26 cellular contexts compared by ENCODE assay signal in genomic region chr4:140106277-140106842, GRCh38.
"Had no signal": no experiment of that assay in that cellular context is flagged by ENCODE, and none has a peak within 500 bp of the region (broad histone marks: within the 10 kb centered on the region; RNA-seq: fewer than 3 reads in every experiment).

No MANE protein-coding gene starts in this region.

- DNase-seq: activated CD4-positive, alpha-beta T cell treated with anti-CD3 and anti-CD28 coated beads for 48 hours; activated CD4-positive, alpha-beta T cell treated with anti-CD3 and anti-CD28 coated beads, Interleukin-2, amount 50 U/mL, for 48 hours; activated CD8-positive, alpha-beta memory T cell treated with anti-CD3 and anti-CD28 coated beads for 24 hours; activated gamma-delta T cell; activated naive CD4-positive, alpha-beta T cell treated with anti-CD3 and anti-CD28 coated beads, Interleukin-2, amount 10 ng/mL, durations not matched to agents 7 days and 5 days; activated naive CD8-positive, alpha-beta T cell treated with anti-CD3 and anti-CD28 coated beads, Interleukin-2, amount 10 ng/mL, durations not matched to agents 7 days and 5 days; brain microvascular endothelial cell; caudate nucleus; endodermal cell; esophagus squamous epithelium; gastrocnemius medialis; glutamatergic neuron; left ventricle myocardium inferior; posterior cingulate gyrus; stimulated activated CD4-positive, alpha-beta T cell treated with anti-CD3 and anti-CD28 coated beads, Interleukin-1b, Interleukin-23, amount 100 ng/mL, for 48 hours; stimulated activated naive B cell treated with anti-CD40 and anti-IgM and Interleukin-4, amounts not matched to agents 10 μg/mL and 1 μg/mL and 100 μg/mL, for 72 hours; stomach; T-helper 17 cell; T1000; tibial artery; WERI-Rb-1 had no signal

- FAIRE-seq: islet of Langerhans had no signal

- H3K36me3 ChIP-seq: ascending aorta, brain microvascular endothelial cell, esophagus squamous epithelium, gastrocnemius medialis, left ventricle myocardium inferior, stomach, tibial artery, WERI-Rb-1 had no signal

- ATAC-seq: activated CD4-positive, CD25-positive, alpha-beta regulatory T cell treated with anti-CD3 and anti-CD28 coated beads, Interleukin-2, amount 50 U/mL, for 24 hours; gastrocnemius medialis; sciatic nerve; stimulated activated naive B cell treated with anti-CD40 and anti-IgM and Interleukin-4, amounts not matched to agents 10 μg/mL and 1 μg/mL and 100 μg/mL, for 72 hours; T-helper 17 cell had no signal

- H3K4me3 ChIP-seq: ascending aorta, esophagus squamous epithelium, gastrocnemius medialis, left ventricle myocardium inferior, skin epidermis, stomach, tibial artery had no signal

- H3K9me3 ChIP-seq: ascending aorta, esophagus squamous epithelium, gastrocnemius medialis, stomach, tibial artery had no signal

- H3K4me1 ChIP-seq: ascending aorta, gastrocnemius medialis, left ventricle myocardium inferior, tibial artery had no signal

- H3K27ac ChIP-seq: ascending aorta, brain microvascular endothelial cell, esophagus squamous epithelium, gastrocnemius medialis, left ventricle myocardium inferior, skin epidermis, stomach, tibial artery, WERI-Rb-1 had no signal

- H3K27me3 ChIP-seq: ascending aorta, brain microvascular endothelial cell, esophagus squamous epithelium, gastrocnemius medialis, stomach, tibial artery had no signal
